In the genomic region with DNA sequence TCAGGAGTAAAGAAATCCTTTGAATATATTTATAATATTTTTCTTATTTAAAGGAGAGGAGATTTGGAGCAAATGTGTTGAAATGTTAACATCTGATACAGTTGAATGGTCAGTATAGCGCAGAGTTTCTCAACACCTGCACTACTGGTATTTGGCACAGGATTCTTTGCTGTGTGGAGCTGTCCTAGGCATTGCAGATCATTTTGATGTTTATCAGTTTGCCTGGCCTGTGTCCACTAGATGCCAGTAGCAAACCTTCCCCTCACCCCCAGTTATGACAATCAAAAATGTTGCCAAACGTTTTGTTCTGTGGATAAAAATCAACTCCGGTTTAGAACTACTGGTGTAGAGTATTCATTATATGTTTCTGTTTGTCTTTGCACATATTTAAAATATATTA, we compare ENCODE assay signal across 13 cellular contexts.
DNase-seq lines count a peak whose midpoint lies in the region; ATAC-seq and TF ChIP-seq lines count a peak whose summit lies in the region.
"Had no signal": no experiment of that assay in that cellular context is flagged by ENCODE, and none has a peak within 500 bp of the region (broad histone marks: within the 10 kb centered on the region; RNA-seq: fewer than 3 reads in every experiment).

No MANE protein-coding gene starts in this region.

- H3K4me1 ChIP-seq in A673 (ENCODE audit: insufficient read depth, low read length, poor library complexity, severe bottlenecking): peaks cover 11% of the 10 kb centered on the region
- H3K4me1 ChIP-seq in HEK293 (ENCODE audit: control insufficient read depth, insufficient read depth, low read length): no peaks in the 10 kb centered on the region
- H3K4me1 ChIP-seq: heart right ventricle had no signal

- no peak for ATAC-seq in omental fat pad (ENCODE audit: low FRiP score)
- ATAC-seq: heart right ventricle had no signal

- DNase-seq in A673 (ENCODE audit: low spot score) (peak; percentile 42), RKO (ENCODE audit: low spot score) (peak; percentile 2), fibroblast of mammary gland (ENCODE audit: low read depth) (no peak), omental fat pad (ENCODE audit: low spot score) (no peak), SIG-M5 (lab: John Stamatoyannopoulos, UW) (no peak), NCI-H2196 (lab: John Stamatoyannopoulos, UW; ENCODE audit: unreplicated experiment) (no peak)
- DNase-seq in stimulated activated naive CD4-positive, alpha-beta T cell (lab: John Stamatoyannopoulos, UW): no peak
- DNase-seq: heart right ventricle; mesendoderm; occipital lobe; OCI-M1; stimulated activated CD4-positive, alpha-beta T cell treated with anti-CD3 and anti-CD28 coated beads, Interleukin-15, amount 100 ng/mL, for 24 hours had no signal

- POLR2A ChIA-PET in A673 (lab: Charles Lee; ENCODE audit: low non-redundant PET) (no interaction called here), HEK293 (lab: Yijun Ruan, JAX) (no interaction called here)

- CTCF ChIA-PET in A673 (lab: Charles Lee): no interaction called here
- CTCF ChIA-PET in HEK293 (lab: Yijun Ruan, JAX): no interaction called here

- H3K4me3 ChIP-seq in A673 (ENCODE audit: low read depth, low read length, poor library complexity, severe bottlenecking) (no peak overlapping the region), HEK293 (ENCODE audit: low read depth, low read length) (no peak overlapping the region), fibroblast of mammary gland (ENCODE audit: control insufficient read depth, low read depth, low read length) (no peak overlapping the region)
- H3K4me3 ChIP-seq: heart right ventricle had no signal

- intact Hi-C loops in A673 (cut with micrococcal nuclease; ENCODE audit: unreplicated experiment): no loop called here

- H3K27ac ChIP-seq in A673 (ENCODE audit: low read depth, low read length, poor library complexity, severe bottlenecking) (no peak overlapping the region), HEK293 (ENCODE audit: extremely low read depth, low read depth, low read length) (no peak overlapping the region)
- H3K27ac ChIP-seq: heart right ventricle had no signal

- H3K36me3 ChIP-seq in A673 (ENCODE audit: insufficient read depth, low read length, poor library complexity, severe bottlenecking): no peaks in the 10 kb centered on the region
- H3K36me3 ChIP-seq in HEK293 (ENCODE audit: control insufficient read depth in 2 of 2, insufficient read depth in 1 of 2, low read length in 2 of 2): no peaks in the 10 kb centered on the region
- H3K36me3 ChIP-seq: heart right ventricle had no signal

- H3K9me3 ChIP-seq in A673 (ENCODE audit: low read depth, low read length, poor library complexity, severe bottlenecking) (no peaks in the 10 kb centered on the region), HEK293 (ENCODE audit: control insufficient read depth, insufficient read depth, low read depth, low read length) (no peaks in the 10 kb centered on the region)
- H3K9me3 ChIP-seq: heart right ventricle had no signal

- no TSS peak for BruUV-seq in A673 (replicated peaks; lab: Mats Ljungman, UMichigan)

- TF ChIP-seq CTCF in A673 (conservative IDR thresholded peaks at IDR 0.05; ENCODE audit: low read depth, low read length): peak; percentile 41; the same call in 1 of the 2 replicates
- no peak for TF ChIP-seq CTCF in HEK293 (tag by site-specific recombination; IDR thresholded peaks at IDR 0.05)
- TF ChIP-seq CTCF in fibroblast of mammary gland (conservative IDR thresholded peaks at IDR 0.05; ENCODE audit: control insufficient read depth, insufficient read depth, low read depth, low read length): peak; percentile 21
- no peak for TF ChIP-seq CTCF in omental fat pad (IDR thresholded peaks at IDR 0.05)

- H3K27me3 ChIP-seq in A673 (replicated peaks; ENCODE audit: insufficient read depth, low read depth, low read length, poor library complexity): no peaks in the 10 kb centered on the region
- H3K27me3 ChIP-seq: heart right ventricle had no signal

TF ChIP-seq in HEK293, 187 proteins besides CTCF, POLR2A, EP300 and RAD21:
- TF ChIP-seq SCRT1 (tag by site-specific recombination; IDR thresholded peaks at IDR 0.05; ENCODE audit: borderline replicate concordance) (no peak), ZNF654 (tag by site-specific recombination; IDR thresholded peaks at IDR 0.05; ENCODE audit: low read depth) (peak; percentile 17; the same call in 1 of the 2 replicates)

Comparison
In these comparisons a context has a peak if more than half of its experiments do, and no peak if none do; other contexts are left out.
1. DNase-seq: peak in A673 (single experiment) and RKO (single experiment); none in fibroblast of mammary gland (single experiment), stimulated activated naive CD4-positive, alpha-beta T cell (0 of 6), omental fat pad (single experiment), SIG-M5 (single experiment) and NCI-H2196 (single experiment).
2. CTCF ChIP-seq: peak in A673 (single experiment) and fibroblast of mammary gland (single experiment); none in HEK293 (single experiment) and omental fat pad (0 of 3).